9 cellular contexts compared by ENCODE assay signal in genomic region chr17:77375917-77376651, GRCh38.
A peak's percentile ranks its signal among the peaks of the same experiment; 100 is the strongest.
DNase-seq lines count a peak whose midpoint lies in the region; ATAC-seq and TF ChIP-seq lines count a peak whose summit lies in the region.
"Had no signal": no experiment of that assay in that cellular context is flagged by ENCODE, and none has a peak within 500 bp of the region (broad histone marks: within the 10 kb centered on the region; RNA-seq: fewer than 3 reads in every experiment).

No MANE protein-coding gene starts in this region.

- no peak for TF ChIP-seq CTCF in omental fat pad (IDR thresholded peaks at IDR 0.05)
- no peak for TF ChIP-seq CTCF in vagina (IDR thresholded peaks at IDR 0.05)

- intact Hi-C loops in vagina (cut with DNase I), result loop anchor here (5.0 to 10.0 kb wide), 3 partner anchors 46 to 281 kb away; no protein-coding TSS in a partner anchor
- intact Hi-C loops in posterior cingulate gyrus (cut with DNase I), result no loop called here

- no peaks in the 10 kb centered on the region for H3K9me3 ChIP-seq in ectodermal cell (ENCODE audit: control insufficient read depth, low read length)
- no peaks in the 10 kb centered on the region for H3K9me3 ChIP-seq in vagina

- peak; percentile 49 for ATAC-seq in omental fat pad (ENCODE audit: low FRiP score)
- ATAC-seq in HG03342 (IDR thresholded peaks at IDR 0.05; ENCODE audit: unreplicated experiment), result no peak
- ATAC-seq: HCT116 had no signal

- 69 to 70% methylated on average over 20 of the region's 20 CpGs for WGBS in ectodermal cell, 2 experiments

- H3K27me3 ChIP-seq in ectodermal cell (ENCODE audit: control insufficient read depth, insufficient read depth, low read length, poor library complexity, severe bottlenecking), result no peaks in the 10 kb centered on the region
- no peaks in the 10 kb centered on the region for H3K27me3 ChIP-seq in vagina

- H3K4me3 ChIP-seq in ectodermal cell (ENCODE audit: insufficient read depth, low read depth, low read length), result peak overlapping the region; percentile 11
- H3K4me3 ChIP-seq in vagina, result peak overlapping the region; percentile 76 to 78

- H3K36me3 ChIP-seq in ectodermal cell (ENCODE audit: control insufficient read depth, insufficient read depth, low read length) (no peaks in the 10 kb centered on the region), vagina (no peaks in the 10 kb centered on the region)

- DNase-seq in ELR (ENCODE audit: low read depth), result peak; percentile 72
- peak; percentile 41 to 55 for DNase-seq in activated CD4-positive, alpha-beta T cell treated with anti-CD3 and anti-CD28 coated beads for 4 hours
- DNase-seq in omental fat pad (ENCODE audit: low spot score), result no peak
- no peak for DNase-seq in vagina (ENCODE audit: extremely low spot score in 2 of 2)
- no peak for DNase-seq in NCI-H526 treated with DMSO at 0.1 percent for 48 hours (lab: John Stamatoyannopoulos, UW)
- DNase-seq in posterior cingulate gyrus, result no peak

- TF ChIP-seq POLR2A in vagina (IDR thresholded peaks at IDR 0.05), result peak in 1 of 2 donors; percentile 9

- H3K4me1 ChIP-seq in ectodermal cell (ENCODE audit: control insufficient read depth, insufficient read depth, low read length) (peaks cover 72% of the 10 kb centered on the region), vagina (peaks cover 89% of the 10 kb centered on the region)

- H3K27ac ChIP-seq in ectodermal cell (ENCODE audit: insufficient read depth, low read depth, low read length, poor library complexity, severe bottlenecking) (no peak overlapping the region), vagina (peak overlapping the region; percentile 95)

Comparison
In these comparisons a context has a peak if more than half of its experiments do, and no peak if none do; other contexts are left out.
1. DNase-seq: peak in ELR (single experiment) and activated CD4-positive, alpha-beta T cell treated with anti-CD3 and anti-CD28 coated beads for 4 hours (2 of 2); none in omental fat pad (single experiment), vagina (0 of 2), NCI-H526 treated with DMSO at 0.1 percent for 48 hours (single experiment) and posterior cingulate gyrus (0 of 10).